Comparison of ENCODE assay signal across 5 cellular contexts in the genomic region with DNA sequence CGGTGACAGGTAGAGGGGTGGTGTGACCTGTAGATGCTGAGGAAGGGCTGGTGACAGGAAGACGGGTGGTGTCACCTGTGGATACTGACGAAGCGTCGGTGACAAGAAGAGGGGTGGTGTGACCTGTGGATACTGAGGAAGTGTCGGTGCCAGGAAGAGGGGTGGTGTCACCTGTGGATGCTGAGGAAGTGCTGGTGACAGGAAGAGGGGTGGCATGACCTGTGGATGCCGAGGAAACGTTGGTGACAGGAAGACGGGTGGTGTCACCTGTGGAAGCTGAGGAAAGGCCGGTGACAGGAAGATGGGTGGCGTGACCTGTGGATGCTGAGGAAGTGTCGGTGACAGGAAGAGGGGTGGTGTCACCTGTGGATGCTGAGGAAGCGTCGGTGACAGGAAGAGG. TPM values are rescaled to one million over a fixed set of nuclear protein-coding genes. Genes with fewer than 3 reads are reported as not detected.
"Had no signal": no experiment of that assay in that cellular context is flagged by ENCODE, and none has a peak within 500 bp of the region (broad histone marks: within the 10 kb centered on the region; RNA-seq: fewer than 3 reads in every experiment).

No MANE protein-coding gene starts in this region.

RNA-seq across cellular contexts. Expression of a gene that starts 27.7 kb away (rescaled TPM):
- total RNA-seq: ascending aorta, liver, osteoblast, suprapubic skin had no signal
- polyA plus RNA-seq: liver, neural cell had no signal
